8 cellular contexts compared by ENCODE assay signal in the genomic region with DNA sequence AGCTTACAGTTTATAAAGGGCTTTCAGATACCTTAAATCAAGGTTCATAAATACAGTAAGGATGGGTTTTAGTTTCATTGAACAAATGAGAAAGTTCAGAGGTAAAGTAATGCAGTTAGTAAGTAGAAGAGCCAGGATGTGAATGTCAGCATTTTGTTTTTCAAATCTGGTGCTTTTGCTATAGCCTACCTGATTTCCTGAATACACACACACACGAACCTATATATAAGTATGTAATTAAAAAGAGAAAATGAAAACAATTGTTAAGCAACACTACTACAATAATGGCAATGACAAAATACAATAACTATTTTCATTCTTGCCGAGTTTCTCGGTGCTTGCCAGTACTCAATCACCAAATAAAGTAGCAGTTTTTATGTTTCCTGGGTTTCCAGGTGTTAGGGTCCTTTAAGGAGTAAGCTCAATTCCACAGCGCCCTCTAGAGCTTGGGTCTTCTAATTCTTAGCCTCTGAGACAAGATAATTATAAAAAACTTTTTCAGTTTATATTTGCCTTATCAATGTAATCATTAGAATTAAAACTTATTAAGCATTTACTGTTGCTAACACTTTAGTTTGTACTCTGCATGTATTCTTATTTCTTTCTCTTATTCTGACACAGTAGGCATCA.
DNase-seq lines count a peak whose midpoint lies in the region; TF ChIP-seq lines count a peak whose summit lies in the region.

No MANE protein-coding gene starts in this region.

- H3K9me3 ChIP-seq in mesenchymal stem cell (ENCODE audit: control insufficient read depth, low read length) (no peaks in the 10 kb centered on the region), ovary (no peaks in the 10 kb centered on the region)

- no peak overlapping the region for H4K91ac ChIP-seq in mesenchymal stem cell (ENCODE audit: low read length)

- H3K18ac ChIP-seq in mesenchymal stem cell (ENCODE audit: low read depth in 1 of 2, low read length in 2 of 2): no peak overlapping the region

- intact Hi-C loops in ovary (cut with DNase I): no loop called here

- 65% methylated on average over 2 of the region's 4 CpGs for WGBS in mesenchymal stem cell
- WGBS in ovary, 3 donors: 34 to 46% (median 35%) methylated on average over 4 of the region's 4 CpGs

- H3K27ac ChIP-seq in mesenchymal stem cell (ENCODE audit: low read length, poor library complexity, severe bottlenecking) (no peak overlapping the region), ovary (no peak overlapping the region)

- no peaks in the 10 kb centered on the region for H3K27me3 ChIP-seq in mesenchymal stem cell (ENCODE audit: control insufficient read depth in 1 of 2, insufficient read depth in 1 of 2, low read length in 2 of 2)
- no peaks in the 10 kb centered on the region for H3K27me3 ChIP-seq in ovary

- no peak overlapping the region for H3K4me2 ChIP-seq in mesenchymal stem cell (ENCODE audit: low read length, poor library complexity, severe bottlenecking)

- no peak overlapping the region for H3K14ac ChIP-seq in mesenchymal stem cell (ENCODE audit: low read length in 2 of 2)

- DNase-seq in SKM-1 treated with dmso at 0.1 percent for 144 hours (lab: John Stamatoyannopoulos, UW; ENCODE audit: unreplicated experiment) (peak; percentile 32), SKM-1 (lab: John Stamatoyannopoulos, UW; ENCODE audit: unreplicated experiment) (no peak), HFF-Myc (ENCODE audit: extremely low read depth, low read depth) (no peak), NCI-H446 (lab: John Stamatoyannopoulos, UW) (peak; percentile 4 to 55), astrocyte of the hippocampus (ENCODE audit: low read depth, low spot score) (peak; percentile 48), mesenchymal stem cell (peak; percentile 6), ovary (no peak), OCI-M2 (lab: John Stamatoyannopoulos, UW; ENCODE audit: unreplicated experiment) (no peak)

- no peak overlapping the region for H3K23ac ChIP-seq in mesenchymal stem cell (ENCODE audit: low read length in 2 of 2)

- no peak overlapping the region for H4K8ac ChIP-seq in mesenchymal stem cell (ENCODE audit: low read length)

- H2BK12ac ChIP-seq in mesenchymal stem cell (ENCODE audit: low read length in 2 of 2): no peak overlapping the region

- no peak overlapping the region for H2AK5ac ChIP-seq in mesenchymal stem cell (ENCODE audit: low read length, severe bottlenecking)

- no peak overlapping the region for H3K4me3 ChIP-seq in HFF-Myc (replicated peaks; ENCODE audit: low read depth, low read length)
- no peak overlapping the region for H3K4me3 ChIP-seq in mesenchymal stem cell (ENCODE audit: insufficient read depth in 1 of 2, low read depth in 1 of 2, low read length in 2 of 2)
- no peak overlapping the region for H3K4me3 ChIP-seq in ovary

- no peak for TF ChIP-seq EP300 in ovary (IDR thresholded peaks at IDR 0.05)

- H3K36me3 ChIP-seq in mesenchymal stem cell (ENCODE audit: control insufficient read depth in 1 of 2, insufficient read depth in 2 of 2, low read depth in 1 of 2, low read length in 2 of 2): no peaks in the 10 kb centered on the region
- H3K36me3 ChIP-seq in ovary: no peaks in the 10 kb centered on the region

- H2BK15ac ChIP-seq in mesenchymal stem cell (ENCODE audit: low read depth, poor library complexity, severe bottlenecking): no peak overlapping the region

- peak; percentile 19 for TF ChIP-seq CTCF in HFF-Myc (IDR thresholded peaks at IDR 0.05; ENCODE audit: low read depth, low read length, missing control alignments)
- no peak for TF ChIP-seq CTCF in ovary (IDR thresholded peaks at IDR 0.05)

- no peak for TF ChIP-seq POLR2A in ovary (IDR thresholded peaks at IDR 0.05)

- no peak overlapping the region for H2BK5ac ChIP-seq in mesenchymal stem cell (ENCODE audit: low read depth, low read length, poor library complexity, severe bottlenecking)

- H2AFZ ChIP-seq in mesenchymal stem cell (ENCODE audit: low read depth, low read length): no peak overlapping the region

- no peak overlapping the region for H3K9ac ChIP-seq in mesenchymal stem cell (ENCODE audit: low read length)

- no peaks in the 10 kb centered on the region for H3K4me1 ChIP-seq in mesenchymal stem cell (ENCODE audit: control insufficient read depth, insufficient read depth, low read depth, low read length)
- H3K4me1 ChIP-seq in ovary (ENCODE audit: insufficient read depth): peaks cover 2% of the 10 kb centered on the region

- H2BK120ac ChIP-seq in mesenchymal stem cell (ENCODE audit: low read depth, low read length): no peak overlapping the region

- H3K79me1 ChIP-seq in mesenchymal stem cell (replicated peaks; ENCODE audit: low read length, poor library complexity, severe bottlenecking): no peaks in the 10 kb centered on the region

- no peak overlapping the region for H3K4ac ChIP-seq in mesenchymal stem cell (ENCODE audit: low read depth in 1 of 2, low read length in 2 of 2)

Comparison
In these comparisons a context has a peak if more than half of its experiments do, and no peak if none do; other contexts are left out.
1. DNase-seq: peak in SKM-1 treated with dmso at 0.1 percent for 144 hours (single experiment), NCI-H446 (2 of 2), astrocyte of the hippocampus (single experiment) and mesenchymal stem cell (single experiment); none in SKM-1 (single experiment), HFF-Myc (single experiment), ovary (0 of 5) and OCI-M2 (single experiment).